ENCODE assay signal across 1 cellular context in genomic region chr3:156822626-156823260, GRCh38. TPM values are rescaled to one million over a fixed set of nuclear protein-coding genes. Genes with fewer than 3 reads are reported as not detected.
"Had no signal": no experiment of that assay in that cellular context is flagged by ENCODE, and none has a peak within 500 bp of the region (broad histone marks: within the 10 kb centered on the region; RNA-seq: fewer than 3 reads in every experiment).

No MANE protein-coding gene starts in this region.

RNA-seq across cellular contexts. Expression of gene LEKR1, which starts 3.4 kb away (rescaled TPM):
- polyA plus RNA-seq: aorta had no signal
